19 cellular contexts compared by ENCODE assay signal in the genomic region with DNA sequence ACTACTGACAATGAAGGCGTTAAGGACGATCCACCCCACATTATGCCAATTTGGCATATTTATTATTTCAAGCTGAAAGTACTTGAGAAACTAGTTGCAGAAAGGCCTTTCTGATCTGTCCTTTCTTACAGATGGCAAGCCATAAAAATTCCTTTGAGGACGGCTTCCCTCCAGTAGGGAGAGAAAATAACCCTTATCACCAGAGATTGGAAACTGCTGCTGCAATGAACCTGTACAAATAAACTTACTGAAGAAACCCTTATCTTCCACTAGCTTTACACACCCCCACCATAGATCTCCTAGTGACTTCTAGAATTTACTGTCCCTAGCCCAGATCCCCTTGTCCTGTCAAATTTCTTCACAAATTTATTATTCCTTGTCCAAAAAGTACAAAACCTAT.
DNase-seq lines count a peak whose midpoint lies in the region; ATAC-seq and TF ChIP-seq lines count a peak whose summit lies in the region.
"Had no signal": no experiment of that assay in that cellular context is flagged by ENCODE, and none has a peak within 500 bp of the region (broad histone marks: within the 10 kb centered on the region; RNA-seq: fewer than 3 reads in every experiment).

No MANE protein-coding gene starts in this region.

- H3K36me3 ChIP-seq in Caco-2 (ENCODE audit: control insufficient read depth, insufficient read depth, low read length) = no peaks in the 10 kb centered on the region
- H3K36me3 ChIP-seq in hepatocyte (replicated peaks; ENCODE audit: insufficient read depth, low read depth) = no peaks in the 10 kb centered on the region
- H3K36me3 ChIP-seq: BLaER1 treated with 17β-estradiol and CSF1 and Interleukin-3, amounts not matched to agents 10 nM and 100 nM had no signal

- peaks cover 44% of the 10 kb centered on the region for H3K79me2 ChIP-seq in hepatocyte

- CTCF ChIA-PET in Caco-2 (lab: Charles Lee) = interaction anchor here (1.5 kb wide), 1 partner anchor 105 kb away, joined by 5 read pairs; a partner anchor contains a TSS
- CTCF ChIA-PET in activated CD8-positive, alpha-beta T cell treated with anti-CD3 and anti-CD28 coated beads for 36 hours (lab: Charles Lee) = interaction anchor here (1.3 kb wide), 1 partner anchor 8 kb away, joined by 4 read pairs; no protein-coding TSS in a partner anchor

- peak; percentile 46 to 58 for DNase-seq in Caco-2
- DNase-seq in hepatocyte (ENCODE audit: low spot score) = peak; percentile 43
- no peak for DNase-seq in progenitor cell of endocrine pancreas (ENCODE audit: low spot score, unreplicated experiment)
- DNase-seq in activated naive CD4-positive, alpha-beta T cell treated with anti-CD3 and anti-CD28 coated beads, Interleukin-2, amount 50 U/mL, for 72 hours (ENCODE audit: low spot score in 2 of 2) = no peak
- DNase-seq in activated effector memory CD4-positive, alpha-beta T cell treated with anti-CD3 and anti-CD28 coated beads, Interleukin-2, amount 50 U/mL, for 16 hours = no peak
- no peak for DNase-seq in activated CD8-positive, alpha-beta T cell treated with anti-CD3 and anti-CD28 coated beads for 36 hours
- no peak for DNase-seq in SHP77 (lab: John Stamatoyannopoulos, UW)
- DNase-seq: CD4-positive, alpha-beta T cell; NCI-H1048; NCI-H1417 treated with DMSO at 0.1 percent for 48 hours; NCI-H1694 treated with DMSO at 0.1 percent for 48 hours; NCI-H2081; NCI-H2227 treated with DMSO at 0.1 percent for 48 hours; NCI-H526 treated with DMSO at 0.1 percent for 48 hours; PC-9 had no signal

- H3K4me1 Mint-ChIP-seq in Caco-2 (ENCODE audit: low read depth, unreplicated experiment) = peaks cover 36% of the 10 kb centered on the region
- H3K4me1 Mint-ChIP-seq in progenitor cell of endocrine pancreas (ENCODE audit: low read depth) = peaks cover 25% of the 10 kb centered on the region
- no peaks in the 10 kb centered on the region for H3K4me1 Mint-ChIP-seq in activated CD8-positive, alpha-beta T cell treated with anti-CD3 and anti-CD28 coated beads for 36 hours (ENCODE audit: low read depth)
- H3K4me1 Mint-ChIP-seq: IgD-negative memory B cell had no signal

- peak overlapping the region; percentile 34 for H3K4me3 Mint-ChIP-seq in Caco-2 (ENCODE audit: unreplicated experiment)
- no peak overlapping the region for H3K4me3 Mint-ChIP-seq in progenitor cell of endocrine pancreas (ENCODE audit: low read depth)
- no peak overlapping the region for H3K4me3 Mint-ChIP-seq in activated CD8-positive, alpha-beta T cell treated with anti-CD3 and anti-CD28 coated beads for 36 hours
- H3K4me3 Mint-ChIP-seq: CD4-positive, alpha-beta T cell; IgD-negative memory B cell had no signal

- no peak for ATAC-seq in activated naive CD4-positive, alpha-beta T cell treated with anti-CD3 and anti-CD28 coated beads, Interleukin-2, amount 50 U/mL, for 72 hours
- no peak for ATAC-seq in activated CD8-positive, alpha-beta T cell treated with anti-CD3 and anti-CD28 coated beads for 36 hours
- ATAC-seq: Right ventricle myocardium inferior had no signal

- TF ChIP-seq CTCF in Caco-2 (IDR thresholded peaks at IDR 0.05; ENCODE audit: insufficient read depth in 1 of 2, low read depth in 1 of 2, low read length in 1 of 2, severe bottlenecking in 1 of 2, unreplicated experiment in 1 of 2) (no peak), hepatocyte (IDR thresholded peaks at IDR 0.05; ENCODE audit: poor library complexity) (no peak), progenitor cell of endocrine pancreas (IDR thresholded peaks at IDR 0.05; ENCODE audit: unreplicated experiment) (no peak)
- TF ChIP-seq CTCF in activated CD8-positive, alpha-beta T cell treated with anti-CD3 and anti-CD28 coated beads for 36 hours (IDR thresholded peaks at IDR 0.05) = no peak

- H3K4me2 ChIP-seq in hepatocyte = peak overlapping the region; percentile 64
- H3K4me2 ChIP-seq: BLaER1 treated with 17β-estradiol and CSF1 and Interleukin-3, amounts not matched to agents 10 nM and 100 nM; PC-9 had no signal

- H3K27me3 ChIP-seq in Caco-2 (replicated peaks; ENCODE audit: control insufficient read depth, insufficient read depth, low read length) (no peaks in the 10 kb centered on the region), hepatocyte (no peaks in the 10 kb centered on the region)
- H3K27me3 ChIP-seq: BLaER1 treated with 17β-estradiol and CSF1 and Interleukin-3, amounts not matched to agents 10 nM and 100 nM had no signal

- H3K9me3 ChIP-seq in Caco-2 (no peaks in the 10 kb centered on the region), hepatocyte (ENCODE audit: low read depth) (no peaks in the 10 kb centered on the region)

- H4K20me1 ChIP-seq in hepatocyte (ENCODE audit: insufficient read depth, poor library complexity, severe bottlenecking) = no peaks in the 10 kb centered on the region
- H4K20me1 ChIP-seq: BLaER1 treated with 17β-estradiol and CSF1 and Interleukin-3, amounts not matched to agents 10 nM and 100 nM had no signal

- no peaks in the 10 kb centered on the region for H3K36me3 Mint-ChIP-seq in Caco-2 (ENCODE audit: insufficient read depth, unreplicated experiment)
- peaks cover 5% of the 10 kb centered on the region for H3K36me3 Mint-ChIP-seq in progenitor cell of endocrine pancreas (ENCODE audit: insufficient read depth)
- no peaks in the 10 kb centered on the region for H3K36me3 Mint-ChIP-seq in activated naive CD4-positive, alpha-beta T cell treated with anti-CD3 and anti-CD28 coated beads, Interleukin-2, amount 50 U/mL, for 72 hours
- H3K36me3 Mint-ChIP-seq in activated CD8-positive, alpha-beta T cell treated with anti-CD3 and anti-CD28 coated beads for 36 hours (ENCODE audit: low read depth) = no peaks in the 10 kb centered on the region
- H3K36me3 Mint-ChIP-seq: IgD-negative memory B cell had no signal

- POLR2A ChIA-PET in Caco-2 (lab: Charles Lee) = no interaction called here
- POLR2A ChIA-PET in activated CD8-positive, alpha-beta T cell treated with anti-CD3 and anti-CD28 coated beads for 36 hours (lab: Charles Lee) = no interaction called here

- 27% methylated on average over 3 of the region's 3 CpGs for WGBS in hepatocyte (ENCODE audit: low lambda C conversion rate, missing lambda C conversion rate)

- H3K9me3 Mint-ChIP-seq in Caco-2 (ENCODE audit: unreplicated experiment) (no peaks in the 10 kb centered on the region), progenitor cell of endocrine pancreas (ENCODE audit: low read depth) (no peaks in the 10 kb centered on the region)
- no peaks in the 10 kb centered on the region for H3K9me3 Mint-ChIP-seq in activated naive CD4-positive, alpha-beta T cell treated with anti-CD3 and anti-CD28 coated beads, Interleukin-2, amount 50 U/mL, for 72 hours
- no peaks in the 10 kb centered on the region for H3K9me3 Mint-ChIP-seq in activated CD8-positive, alpha-beta T cell treated with anti-CD3 and anti-CD28 coated beads for 36 hours
- H3K9me3 Mint-ChIP-seq: CD4-positive, alpha-beta T cell had no signal

- intact Hi-C loops in Caco-2 (cut with micrococcal nuclease; ENCODE audit: unreplicated experiment) = loop anchor here (10.0 kb wide), 1 partner anchor 100 kb away; no protein-coding TSS in a partner anchor
- intact Hi-C loops in activated CD8-positive, alpha-beta T cell treated with anti-CD3 and anti-CD28 coated beads for 36 hours (cut with micrococcal nuclease) = no loop called here

- BruUV-seq in Caco-2 (replicated peaks; lab: Mats Ljungman, UMichigan) = no TSS peak

- no peak overlapping the region for H3K4me3 ChIP-seq in Caco-2 (ENCODE audit: low read depth, low read length)
- H3K4me3 ChIP-seq in hepatocyte = no peak overlapping the region
- H3K4me3 ChIP-seq: BLaER1 treated with 17β-estradiol and CSF1 and Interleukin-3, amounts not matched to agents 10 nM and 100 nM; PC-9 had no signal

- peaks cover 44% of the 10 kb centered on the region for H3K4me1 ChIP-seq in Caco-2
- peaks cover 19% of the 10 kb centered on the region for H3K4me1 ChIP-seq in hepatocyte (ENCODE audit: insufficient read depth)

- no peak overlapping the region for H2AFZ ChIP-seq in hepatocyte
- H2AFZ ChIP-seq: PC-9 had no signal

- H3K27ac ChIP-seq in angular gyrus (ENCODE audit: low read depth, low read length) (peak overlapping the region; percentile 53), hepatocyte (peak overlapping the region; percentile 16)
- H3K27ac ChIP-seq: BLaER1 treated with 17β-estradiol and CSF1 and Interleukin-3, amounts not matched to agents 10 nM and 100 nM; PC-9 had no signal

- peak overlapping the region; percentile 3 for H3K27ac Mint-ChIP-seq in Caco-2 (ENCODE audit: unreplicated experiment)
- H3K27ac Mint-ChIP-seq in progenitor cell of endocrine pancreas = peak overlapping the region; percentile 1
- H3K27ac Mint-ChIP-seq in activated naive CD4-positive, alpha-beta T cell treated with anti-CD3 and anti-CD28 coated beads, Interleukin-2, amount 50 U/mL, for 72 hours = no peak overlapping the region
- no peak overlapping the region for H3K27ac Mint-ChIP-seq in activated CD8-positive, alpha-beta T cell treated with anti-CD3 and anti-CD28 coated beads for 36 hours
- H3K27ac Mint-ChIP-seq: CD4-positive, alpha-beta T cell; IgD-negative memory B cell had no signal

- H3K27me3 Mint-ChIP-seq in Caco-2 (ENCODE audit: insufficient read depth, unreplicated experiment) = no peaks in the 10 kb centered on the region
- H3K27me3 Mint-ChIP-seq in progenitor cell of endocrine pancreas = no peaks in the 10 kb centered on the region
- peaks cover 3% of the 10 kb centered on the region for H3K27me3 Mint-ChIP-seq in activated CD8-positive, alpha-beta T cell treated with anti-CD3 and anti-CD28 coated beads for 36 hours
- H3K27me3 Mint-ChIP-seq: CD4-positive, alpha-beta T cell had no signal

- H3K9me2 ChIP-seq in hepatocyte (replicated peaks; ENCODE audit: insufficient read depth) = no peaks in the 10 kb centered on the region

Comparison
In these comparisons a context has a peak if more than half of its experiments do, and no peak if none do; other contexts are left out.
1. DNase-seq: peak in Caco-2 (2 of 2) and hepatocyte (single experiment); none in progenitor cell of endocrine pancreas (single experiment), activated naive CD4-positive, alpha-beta T cell treated with anti-CD3 and anti-CD28 coated beads, Interleukin-2, amount 50 U/mL, for 72 hours (0 of 2), activated effector memory CD4-positive, alpha-beta T cell treated with anti-CD3 and anti-CD28 coated beads, Interleukin-2, amount 50 U/mL, for 16 hours (single experiment), activated CD8-positive, alpha-beta T cell treated with anti-CD3 and anti-CD28 coated beads for 36 hours (single experiment) and SHP77 (0 of 2).
2. H3K27ac Mint-ChIP-seq: peak in Caco-2 (single experiment) and progenitor cell of endocrine pancreas (single experiment); none in activated naive CD4-positive, alpha-beta T cell treated with anti-CD3 and anti-CD28 coated beads, Interleukin-2, amount 50 U/mL, for 72 hours (0 of 2) and activated CD8-positive, alpha-beta T cell treated with anti-CD3 and anti-CD28 coated beads for 36 hours (single experiment).